In the genomic region with DNA sequence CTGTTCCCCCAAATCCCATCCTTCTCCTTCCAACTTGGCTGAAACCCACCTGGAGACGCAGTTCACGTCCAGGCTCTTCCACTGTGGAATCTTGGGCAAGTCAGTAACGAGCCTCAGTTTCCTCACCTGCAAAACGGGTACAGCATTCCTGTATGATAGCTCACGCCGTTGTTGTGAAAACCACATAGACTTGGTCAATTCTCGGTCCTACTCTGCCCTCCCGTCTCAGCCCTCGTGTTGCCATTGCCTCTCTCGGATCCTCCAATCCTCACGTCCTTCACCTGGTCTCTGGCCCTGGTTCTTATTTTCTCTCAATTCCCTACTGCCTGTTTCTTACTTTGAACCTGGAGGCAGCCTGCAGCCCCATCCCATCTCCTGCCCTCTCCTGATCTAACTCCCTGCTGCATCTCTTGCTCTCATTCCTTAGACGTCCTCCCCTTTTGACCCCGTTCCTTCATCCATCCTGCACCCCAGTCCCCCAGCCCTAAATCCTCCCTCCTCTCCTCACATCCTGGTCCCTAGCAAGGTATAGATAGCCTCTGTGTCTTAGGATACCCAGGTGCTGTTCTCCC, we compare ENCODE assay signal across 1 cellular context.
TF ChIP-seq lines count a peak whose summit lies in the region.

No MANE protein-coding gene starts in this region.

TF ChIP-seq in GM23338, 12 proteins besides CTCF, POLR2A, EP300 and RAD21 (continued from another document):
- TF ChIP-seq, protein P1, sequence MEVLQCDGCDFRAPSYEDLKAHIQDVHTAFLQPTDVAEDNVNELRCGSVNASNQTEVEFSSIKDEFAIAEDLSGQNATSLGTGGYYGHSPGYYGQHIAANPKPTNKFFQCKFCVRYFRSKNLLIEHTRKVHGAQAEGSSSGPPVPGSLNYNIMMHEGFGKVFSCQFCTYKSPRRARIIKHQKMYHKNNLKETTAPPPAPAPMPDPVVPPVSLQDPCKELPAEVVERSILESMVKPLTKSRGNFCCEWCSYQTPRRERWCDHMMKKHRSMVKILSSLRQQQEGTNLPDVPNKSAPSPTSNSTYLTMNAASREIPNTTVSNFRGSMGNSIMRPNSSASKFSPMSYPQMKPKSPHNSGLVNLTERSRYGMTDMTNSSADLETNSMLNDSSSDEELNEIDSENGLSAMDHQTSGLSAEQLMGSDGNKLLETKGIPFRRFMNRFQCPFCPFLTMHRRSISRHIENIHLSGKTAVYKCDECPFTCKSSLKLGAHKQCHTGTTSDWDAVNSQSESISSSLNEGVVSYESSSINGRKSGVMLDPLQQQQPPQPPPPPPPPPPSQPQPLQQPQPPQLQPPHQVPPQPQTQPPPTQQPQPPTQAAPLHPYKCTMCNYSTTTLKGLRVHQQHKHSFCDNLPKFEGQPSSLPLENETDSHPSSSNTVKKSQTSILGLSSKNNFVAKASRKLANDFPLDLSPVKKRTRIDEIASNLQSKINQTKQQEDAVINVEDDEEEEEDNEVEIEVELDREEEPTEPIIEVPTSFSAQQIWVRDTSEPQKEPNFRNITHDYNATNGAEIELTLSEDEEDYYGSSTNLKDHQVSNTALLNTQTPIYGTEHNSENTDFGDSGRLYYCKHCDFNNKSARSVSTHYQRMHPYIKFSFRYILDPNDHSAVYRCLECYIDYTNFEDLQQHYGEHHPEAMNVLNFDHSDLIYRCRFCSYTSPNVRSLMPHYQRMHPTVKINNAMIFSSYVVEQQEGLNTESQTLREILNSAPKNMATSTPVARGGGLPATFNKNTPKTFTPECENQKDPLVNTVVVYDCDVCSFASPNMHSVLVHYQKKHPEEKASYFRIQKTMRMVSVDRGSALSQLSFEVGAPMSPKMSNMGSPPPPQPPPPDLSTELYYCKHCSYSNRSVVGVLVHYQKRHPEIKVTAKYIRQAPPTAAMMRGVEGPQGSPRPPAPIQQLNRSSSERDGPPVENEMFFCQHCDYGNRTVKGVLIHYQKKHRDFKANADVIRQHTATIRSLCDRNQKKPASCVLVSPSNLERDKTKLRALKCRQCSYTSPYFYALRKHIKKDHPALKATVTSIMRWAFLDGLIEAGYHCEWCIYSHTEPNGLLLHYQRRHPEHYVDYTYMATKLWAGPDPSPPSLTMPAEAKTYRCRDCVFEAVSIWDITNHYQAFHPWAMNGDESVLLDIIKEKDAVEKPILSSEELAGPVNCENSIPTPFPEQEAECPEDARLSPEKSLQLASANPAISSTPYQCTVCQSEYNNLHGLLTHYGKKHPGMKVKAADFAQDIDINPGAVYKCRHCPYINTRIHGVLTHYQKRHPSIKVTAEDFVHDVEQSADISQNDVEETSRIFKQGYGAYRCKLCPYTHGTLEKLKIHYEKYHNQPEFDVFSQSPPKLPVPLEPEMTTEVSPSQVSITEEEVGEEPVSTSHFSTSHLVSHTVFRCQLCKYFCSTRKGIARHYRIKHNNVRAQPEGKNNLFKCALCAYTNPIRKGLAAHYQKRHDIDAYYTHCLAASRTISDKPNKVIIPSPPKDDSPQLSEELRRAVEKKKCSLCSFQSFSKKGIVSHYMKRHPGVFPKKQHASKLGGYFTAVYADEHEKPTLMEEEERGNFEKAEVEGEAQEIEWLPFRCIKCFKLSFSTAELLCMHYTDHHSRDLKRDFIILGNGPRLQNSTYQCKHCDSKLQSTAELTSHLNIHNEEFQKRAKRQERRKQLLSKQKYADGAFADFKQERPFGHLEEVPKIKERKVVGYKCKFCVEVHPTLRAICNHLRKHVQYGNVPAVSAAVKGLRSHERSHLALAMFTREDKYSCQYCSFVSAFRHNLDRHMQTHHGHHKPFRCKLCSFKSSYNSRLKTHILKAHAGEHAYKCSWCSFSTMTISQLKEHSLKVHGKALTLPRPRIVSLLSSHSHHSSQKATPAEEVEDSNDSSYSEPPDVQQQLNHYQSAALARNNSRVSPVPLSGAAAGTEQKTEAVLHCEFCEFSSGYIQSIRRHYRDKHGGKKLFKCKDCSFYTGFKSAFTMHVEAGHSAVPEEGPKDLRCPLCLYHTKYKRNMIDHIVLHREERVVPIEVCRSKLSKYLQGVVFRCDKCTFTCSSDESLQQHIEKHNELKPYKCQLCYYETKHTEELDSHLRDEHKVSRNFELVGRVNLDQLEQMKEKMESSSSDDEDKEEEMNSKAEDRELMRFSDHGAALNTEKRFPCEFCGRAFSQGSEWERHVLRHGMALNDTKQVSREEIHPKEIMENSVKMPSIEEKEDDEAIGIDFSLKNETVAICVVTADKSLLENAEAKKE (CRISPR knock-in tag; IDR thresholded peaks at IDR 0.05), result no peak
- TF ChIP-seq ZNF331 (CRISPR knock-in tag; IDR thresholded peaks at IDR 0.05; ENCODE audit: low read depth) (no peak), POLR2AphosphoS5 (IDR thresholded peaks at IDR 0.05; ENCODE audit: low read depth) (no peak)
